ENCODE assay signal across 9 cellular contexts in the genomic region with DNA sequence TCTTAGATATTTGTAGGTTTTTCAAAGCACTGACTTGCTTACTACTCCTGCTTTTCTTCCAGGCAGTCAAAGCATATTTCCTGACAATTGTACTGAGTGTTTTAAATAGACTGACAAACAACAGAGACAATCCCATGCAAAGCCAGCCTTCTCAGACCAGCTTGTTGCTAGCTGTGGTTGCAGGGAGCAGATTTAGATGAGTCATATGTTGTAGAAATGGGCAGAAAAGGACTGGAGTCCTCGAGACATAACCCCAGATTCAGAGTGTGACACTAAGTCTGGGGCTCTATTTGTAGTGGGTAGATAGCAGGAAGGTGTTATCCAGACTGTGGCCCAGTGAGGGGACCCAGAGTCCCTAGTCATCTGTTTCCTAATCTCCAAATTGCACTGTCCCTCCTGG.
DNase-seq lines count a peak whose midpoint lies in the region; ATAC-seq, FAIRE-seq and TF ChIP-seq lines count a peak whose summit lies in the region.
"Had no signal": no experiment of that assay in that cellular context is flagged by ENCODE, and none has a peak within 500 bp of the region (broad histone marks: within the 10 kb centered on the region; RNA-seq: fewer than 3 reads in every experiment).

No MANE protein-coding gene starts in this region.

- peak; percentile 45; the same call in 2 of the 3 replicates for ATAC-seq in K562
- ATAC-seq: psoas muscle had no signal

- DNase-seq in GM12891 (ENCODE audit: insufficient read length, low spot score) (no peak), LHCN-M2 (ENCODE audit: low read depth) (peak; percentile 75), K562 (ENCODE audit: extremely low read depth in 1 of 4, low spot score in 3 of 4) (peak in 1 of 4 experiments; percentile 33), amygdala (lab: John Stamatoyannopoulos, UW) (no peak), NCI-H748 (lab: John Stamatoyannopoulos, UW; ENCODE audit: unreplicated experiment) (no peak), NCI-H1105 treated with DMSO at 0.1 percent for 48 hours (lab: John Stamatoyannopoulos, UW) (no peak)
- no peak for DNase-seq in stimulated activated naive CD4-positive, alpha-beta T cell (lab: John Stamatoyannopoulos, UW)
- DNase-seq: psoas muscle had no signal

- H3K79me2 ChIP-seq in K562 (ENCODE audit: control insufficient read depth, insufficient read depth, low read length) = no peaks in the 10 kb centered on the region

- 0% methylated on average over 1 of the region's 1 CpG for WGBS in K562 (ENCODE audit: insufficient coverage, low coverage, missing lambda C conversion rate)

- no TSS peak for BruUV-seq in K562 (replicated peaks; lab: Mats Ljungman, UMichigan)

- H3K4me3 ChIP-seq in K562 (no peak overlapping the region), neutrophil (ENCODE audit: low read depth in 1 of 2, low read length in 1 of 2) (peak overlapping the region in 1 of 2 experiments; percentile 45)
- H3K4me3 ChIP-seq: psoas muscle had no signal

- no peaks in the 10 kb centered on the region for H4K20me1 ChIP-seq in K562 (replicated peaks; ENCODE audit: control insufficient read depth, insufficient read depth, low read length)

- no peak overlapping the region for H2AFZ ChIP-seq in K562 (ENCODE audit: low read depth, low read length)

- peaks cover 5 to 26% of the 10 kb centered on the region in 2 experiments; a peak in 2 of 5 replicates for H3K4me1 ChIP-seq in K562 (replicated peaks in 1 of 2; ENCODE audit: control insufficient read depth in 2 of 2, insufficient read depth in 2 of 2, low read length in 2 of 2)
- H3K4me1 ChIP-seq in neutrophil (ENCODE audit: control insufficient read depth in 1 of 2, insufficient read depth in 1 of 2, low read depth in 1 of 2, low read length in 1 of 2) = peaks cover 30 to 42% of the 10 kb centered on the region in 2 experiments
- H3K4me1 ChIP-seq: psoas muscle had no signal

- no peak for TF ChIP-seq CTCF in K562 (IDR thresholded peaks at IDR 0.05 in 2 of 3, conservative IDR thresholded peaks at IDR 0.05 in 1 of 3; ENCODE audit: insufficient read depth in 2 of 3, low read depth in 1 of 3, low read length in 3 of 3)
- no peak for TF ChIP-seq CTCF in neutrophil (IDR thresholded peaks at IDR 0.05)

- TF ChIP-seq POLR2A in GM12891 (IDR thresholded peaks at IDR 0.05; ENCODE audit: low read depth, low read length) = no peak
- no peak for TF ChIP-seq POLR2A in K562 (conservative IDR thresholded peaks at IDR 0.05)

- CTCF ChIA-PET in K562 (lab: Yijun Ruan, JAX; ENCODE audit: low intra/inter-chr PET ratio) = no interaction called here

- H3K27ac ChIP-seq in K562 (ENCODE audit: extremely low read depth, low read depth, low read length) = peak overlapping the region; percentile 17; the same call in 1 of the 3 replicates
- H3K27ac ChIP-seq in neutrophil = peak overlapping the region; percentile 91
- H3K27ac ChIP-seq: psoas muscle had no signal

- H3K36me3 ChIP-seq in K562 (ENCODE audit: control insufficient read depth, insufficient read depth, low read length) (no peaks in the 10 kb centered on the region), neutrophil (no peaks in the 10 kb centered on the region)

- H3K9ac ChIP-seq in K562 (ENCODE audit: insufficient read depth in 1 of 2, low read depth in 2 of 2, low read length in 2 of 2) = no peak overlapping the region

- no peaks in the 10 kb centered on the region for H3K9me1 ChIP-seq in K562 (ENCODE audit: control insufficient read depth, insufficient read depth, low read length)

- in situ Hi-C loops in K562 (cut with MboI) = no loop called here

- no peak overlapping the region for H3K4me2 ChIP-seq in K562 (ENCODE audit: insufficient read depth, low read length)

- TF ChIP-seq RAD21 in K562 (CRISPR knock-in tag; conservative IDR thresholded peaks at IDR 0.05 in 1 of 2, IDR thresholded peaks at IDR 0.05 in 1 of 2) = no peak

- H3K27me3 ChIP-seq in K562 (ENCODE audit: control insufficient read depth in 2 of 2, insufficient read depth in 2 of 2, low read length in 2 of 2) (peaks cover 0 to 3% of the 10 kb centered on the region in 2 experiments; a peak in 2 of 5 replicates), neutrophil (no peaks in the 10 kb centered on the region)

- H3K9me3 ChIP-seq in K562 (replicated peaks; ENCODE audit: control insufficient read depth, insufficient read depth, low read depth, low read length) = no peaks in the 10 kb centered on the region; the same call in 1 of the 2 replicates
- H3K9me3 ChIP-seq in neutrophil = no peaks in the 10 kb centered on the region
- H3K9me3 ChIP-seq: psoas muscle had no signal

- FAIRE-seq in GM12891 (lab: Jason Lieb, UNC) = peak; percentile 89
- FAIRE-seq in K562 (lab: Jason Lieb, UNC) = no peak

- intact Hi-C loops in K562 (cut with micrococcal nuclease) = no loop called here

- no peak for TF ChIP-seq EP300 in K562 (IDR thresholded peaks at IDR 0.05; ENCODE audit: low read length)

- POLR2A ChIA-PET in K562 (lab: Yijun Ruan, JAX) = no interaction called here

TF ChIP-seq in GM12891, 5 proteins besides CTCF, POLR2A, EP300 and RAD21:
- TF ChIP-seq TAF1 (IDR thresholded peaks at IDR 0.05; ENCODE audit: low read depth, low read length) = no peak
- no peak for TF ChIP-seq SPI1 (IDR thresholded peaks at IDR 0.05; ENCODE audit: low read depth, low read length)
- TF ChIP-seq POU2F2 (IDR thresholded peaks at IDR 0.05; ENCODE audit: low read depth, low read length) = no peak
- no peak for TF ChIP-seq PAX5 (IDR thresholded peaks at IDR 0.05; ENCODE audit: insufficient read depth, low read length, severe bottlenecking)
- TF ChIP-seq POLR2AphosphoS5 (IDR thresholded peaks at IDR 0.05; ENCODE audit: low read depth, low read length) = no peak
TF ChIP-seq in GM12891: peak in this region for 0.

TF ChIP-seq in K562, 482 proteins besides CTCF, POLR2A, EP300 and RAD21:
- TF ChIP-seq JUND (IDR thresholded peaks at IDR 0.05; ENCODE audit: borderline replicate concordance, low read depth, low read length) (peak; percentile 60; the same call in 1 of the 2 replicates), JUND (tag; IDR thresholded peaks at IDR 0.05; ENCODE audit: borderline replicate concordance, low read depth, low read length) (peak; percentile 69; the same call in 2 of the 3 replicates), FOSL1 (tag; conservative IDR thresholded peaks at IDR 0.05) (peak; percentile 57; the same call in 1 of the 2 replicates), CBFA2T2 (conservative IDR thresholded peaks at IDR 0.05) (peak; percentile 44; the same call in 1 of the 2 replicates), RCOR1 (IDR thresholded peaks at IDR 0.05; ENCODE audit: borderline replicate concordance in 1 of 2, low read depth in 2 of 2, low read length in 2 of 2) (peak in 1 of 2 experiments; percentile 48; a peak in 1 of 4 replicates), MBD2 (IDR thresholded peaks at IDR 0.05; ENCODE audit: borderline replicate concordance, low read depth) (no peak), TCF7 (IDR thresholded peaks at IDR 0.05; ENCODE audit: borderline replicate concordance) (no peak), MAFK (IDR thresholded peaks at IDR 0.05; ENCODE audit: low read length) (peak; percentile 31; the same call in 1 of the 2 replicates), CBFA2T3 (IDR thresholded peaks at IDR 0.05) (peak; percentile 59), L3MBTL2 (IDR thresholded peaks at IDR 0.05) (0 out of 2 replicates have a peak, but pooled peaks have one; percentile 30)
- TF ChIP-seq, protein P1, sequence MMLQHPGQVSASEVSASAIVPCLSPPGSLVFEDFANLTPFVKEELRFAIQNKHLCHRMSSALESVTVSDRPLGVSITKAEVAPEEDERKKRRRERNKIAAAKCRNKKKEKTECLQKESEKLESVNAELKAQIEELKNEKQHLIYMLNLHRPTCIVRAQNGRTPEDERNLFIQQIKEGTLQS (IDR thresholded peaks at IDR 0.05) = peak; percentile 62; the same call in 1 of the 2 replicates
- TF ChIP-seq, protein P1 (CRISPR knock-in tag; conservative IDR thresholded peaks at IDR 0.05) = no peak
- TF ChIP-seq, protein P2, sequence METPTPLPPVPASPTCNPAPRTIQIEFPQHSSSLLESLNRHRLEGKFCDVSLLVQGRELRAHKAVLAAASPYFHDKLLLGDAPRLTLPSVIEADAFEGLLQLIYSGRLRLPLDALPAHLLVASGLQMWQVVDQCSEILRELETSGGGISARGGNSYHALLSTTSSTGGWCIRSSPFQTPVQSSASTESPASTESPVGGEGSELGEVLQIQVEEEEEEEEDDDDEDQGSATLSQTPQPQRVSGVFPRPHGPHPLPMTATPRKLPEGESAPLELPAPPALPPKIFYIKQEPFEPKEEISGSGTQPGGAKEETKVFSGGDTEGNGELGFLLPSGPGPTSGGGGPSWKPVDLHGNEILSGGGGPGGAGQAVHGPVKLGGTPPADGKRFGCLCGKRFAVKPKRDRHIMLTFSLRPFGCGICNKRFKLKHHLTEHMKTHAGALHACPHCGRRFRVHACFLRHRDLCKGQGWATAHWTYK (CRISPR knock-in tag; IDR thresholded peaks at IDR 0.05) = no peak
